In genomic region chr3:24545917-24546316, GRCh38 we compare ENCODE assay signal across 1 cellular context.
TF ChIP-seq lines count a peak whose summit lies in the region.

No MANE protein-coding gene starts in this region.

TF ChIP-seq in K562, 482 proteins besides CTCF, POLR2A, EP300 and RAD21 (continued from another document):
- TF ChIP-seq ETS1 (conservative IDR thresholded peaks at IDR 0.05; ENCODE audit: control insufficient read depth, low read depth, low read length): no peak
- no peak for TF ChIP-seq GMEB1 (CRISPR knock-in tag; IDR thresholded peaks at IDR 0.05)
- no peak for TF ChIP-seq VEZF1 (CRISPR knock-in tag; IDR thresholded peaks at IDR 0.05)
- TF ChIP-seq ZNF785 (CRISPR knock-in tag; IDR thresholded peaks at IDR 0.05): no peak
- TF ChIP-seq ZNF217 (CRISPR knock-in tag; IDR thresholded peaks at IDR 0.05): no peak
- no peak for TF ChIP-seq CC2D1A (IDR thresholded peaks at IDR 0.05)
- TF ChIP-seq CGGBP1 (CRISPR knock-in tag; IDR thresholded peaks at IDR 0.05): no peak
- no peak for TF ChIP-seq CBX8 (IDR thresholded peaks at IDR 0.05; ENCODE audit: borderline replicate concordance, extremely low read depth, low read depth, low read length, poor library complexity, severe bottlenecking)
